ENCODE assay signal across 15 cellular contexts in the genomic region with DNA sequence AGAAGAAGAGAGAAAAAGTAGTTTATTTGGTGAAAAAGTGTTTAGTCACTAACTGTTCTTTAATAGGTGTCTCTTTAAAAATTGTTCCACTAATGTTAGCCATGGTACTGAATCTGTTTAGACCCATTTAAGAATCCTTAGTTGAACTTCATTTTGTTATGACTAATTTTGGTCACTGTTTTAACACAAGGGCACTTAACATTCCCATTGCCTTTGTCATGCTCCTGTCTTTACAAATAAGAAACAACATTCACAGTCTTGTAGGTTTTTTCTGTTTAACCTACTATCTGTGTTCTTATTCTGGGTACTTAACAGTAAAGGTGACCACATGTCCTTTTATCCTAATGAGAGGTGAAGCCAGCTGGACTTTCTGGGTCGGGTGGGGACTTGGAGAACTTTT.
DNase-seq lines count a peak whose midpoint lies in the region; ATAC-seq, FAIRE-seq and TF ChIP-seq lines count a peak whose summit lies in the region.
"Had no signal": no experiment of that assay in that cellular context is flagged by ENCODE, and none has a peak within 500 bp of the region (broad histone marks: within the 10 kb centered on the region; RNA-seq: fewer than 3 reads in every experiment).

No MANE protein-coding gene starts in this region.

- H3K27ac ChIP-seq in A549, result no peak overlapping the region
- peak overlapping the region; percentile 23 to 34 for H3K27ac ChIP-seq in ascending aorta
- no peak overlapping the region for H3K27ac ChIP-seq in keratinocyte (ENCODE audit: control insufficient read depth, insufficient read depth, low read length)
- H3K27ac ChIP-seq: BLaER1, WERI-Rb-1 had no signal

- H3K36me3 Mint-ChIP-seq in HFFc6 (ENCODE audit: low read depth), result peaks cover 35% of the 10 kb centered on the region

- no peaks in the 10 kb centered on the region for H3K27me3 Mint-ChIP-seq in HFFc6 (ENCODE audit: insufficient read depth)

- H4K20me1 ChIP-seq in keratinocyte (ENCODE audit: control insufficient read depth, extremely low read depth, insufficient read depth, low read length), result no peaks in the 10 kb centered on the region
- H4K20me1 ChIP-seq: BLaER1 had no signal

- no peak overlapping the region for H2AFZ ChIP-seq in keratinocyte (ENCODE audit: control insufficient read depth, low read length)

- H3K27me3 ChIP-seq in ascending aorta (no peaks in the 10 kb centered on the region), keratinocyte (ENCODE audit: control insufficient read depth, extremely low read depth, insufficient read depth, low read length) (no peaks in the 10 kb centered on the region)
- H3K27me3 ChIP-seq: BLaER1 had no signal

- H3K9me3 ChIP-seq in A549 (no peaks in the 10 kb centered on the region), ascending aorta (no peaks in the 10 kb centered on the region), keratinocyte (ENCODE audit: control insufficient read depth, low read depth, low read length) (no peaks in the 10 kb centered on the region)
- H3K9me3 ChIP-seq: BLaER1, HAP-1 had no signal

- no peak for TF ChIP-seq CTCF in A549 (IDR thresholded peaks at IDR 0.05)
- no peak for TF ChIP-seq CTCF in HFFc6 (IDR thresholded peaks at IDR 0.05)
- no peak for TF ChIP-seq CTCF in ascending aorta (IDR thresholded peaks at IDR 0.05)
- no peak for TF ChIP-seq CTCF in keratinocyte (optimal IDR thresholded peaks at IDR 0.05 in 1 of 3, IDR thresholded peaks at IDR 0.05 in 1 of 3, conservative IDR thresholded peaks at IDR 0.05 in 1 of 3; ENCODE audit: extremely low read depth in 1 of 3, insufficient read depth in 2 of 3, low read length in 3 of 3)

- FAIRE-seq in A549 (lab: Jason Lieb, UNC) (no peak), keratinocyte (lab: Jason Lieb, UNC) (no peak), GM12892 (lab: Jason Lieb, UNC) (no peak)

- H3K4me1 ChIP-seq in A549 (peaks cover 19% of the 10 kb centered on the region), ascending aorta (peaks cover 0 to 5% of the 10 kb centered on the region in 2 donors), keratinocyte (ENCODE audit: control insufficient read depth, extremely low read depth, insufficient read depth, low read length) (peaks cover 23% of the 10 kb centered on the region)
- H3K4me1 ChIP-seq: BLaER1 had no signal

- POLR2A ChIA-PET in A549 (lab: Yijun Ruan, JAX), result no interaction called here

- H3K9me3 Mint-ChIP-seq in HFFc6, result no peaks in the 10 kb centered on the region
- H3K9me3 Mint-ChIP-seq: activated T-cell treated with anti-CD3 and anti-CD28 coated beads, Interleukin-2, amount 50 U/mL, for 72 hours had no signal

- dilution Hi-C loops in keratinocyte (cut with MboI; ENCODE audit: extremely low pct_ligation_motif_present, low sequenced_read_pairs), result no loop called here

- no peak overlapping the region for H3K9ac ChIP-seq in keratinocyte (ENCODE audit: control insufficient read depth, extremely low read depth, insufficient read depth, low read length)
- H3K9ac ChIP-seq: BLaER1 had no signal

- H3K4me1 Mint-ChIP-seq in HFFc6 (ENCODE audit: low read depth), result peaks cover 39% of the 10 kb centered on the region

- CTCF ChIA-PET in A549 (lab: Yijun Ruan, JAX), result no interaction called here

- 71% methylated on average over 1 of the region's 1 CpG for WGBS in A549 (ENCODE audit: missing lambda C conversion rate)

- intact Hi-C loops in ascending aorta (cut with DNase I), result no loop called here

- peak overlapping the region; percentile 83 for H3K27ac Mint-ChIP-seq in HFFc6
- H3K27ac Mint-ChIP-seq: activated T-cell treated with anti-CD3 and anti-CD28 coated beads, Interleukin-2, amount 50 U/mL, for 72 hours had no signal

- H3K4me2 ChIP-seq in A549 (0 out of 3 replicates have a peak overlapping the region, but pooled peaks have one; percentile 34), keratinocyte (ENCODE audit: control insufficient read depth, extremely low read depth, insufficient read depth, low read depth, low read length) (no peak overlapping the region)
- H3K4me2 ChIP-seq: BLaER1 had no signal

- no peak for TF ChIP-seq EP300 in A549 (IDR thresholded peaks at IDR 0.05)

- H3K4me3 ChIP-seq in A549 (no peak overlapping the region), ascending aorta (no peak overlapping the region), keratinocyte (ENCODE audit: control insufficient read depth in 2 of 3, extremely low read depth in 1 of 3, insufficient read depth in 2 of 3, low read depth in 1 of 3, low read length in 3 of 3) (no peak overlapping the region)
- H3K4me3 ChIP-seq: BLaER1, HAP-1 had no signal

- H3K4me3 Mint-ChIP-seq in HFFc6, result peak overlapping the region; percentile 2; the same call in 1 of the 2 replicates
- H3K4me3 Mint-ChIP-seq: activated T-cell treated with anti-CD3 and anti-CD28 coated beads, Interleukin-2, amount 50 U/mL, for 72 hours had no signal

- H3K36me3 ChIP-seq in ascending aorta (no peaks in the 10 kb centered on the region), keratinocyte (ENCODE audit: control insufficient read depth in 2 of 2, extremely low read depth in 1 of 2, insufficient read depth in 2 of 2, low read length in 2 of 2) (peaks cover 0 to 3% of the 10 kb centered on the region in 2 experiments)
- H3K36me3 ChIP-seq: HAP-1 had no signal

- ATAC-seq in A549 (no peak), HG02798 (IDR thresholded peaks at IDR 0.05; ENCODE audit: poor library complexity, unreplicated experiment) (no peak), HG02970 (IDR thresholded peaks at IDR 0.05; ENCODE audit: low FRiP score, unreplicated experiment) (no peak)
- ATAC-seq: activated T-cell treated with anti-CD3 and anti-CD28 coated beads, Interleukin-2, amount 50 U/mL, for 72 hours had no signal

- H3K9me1 ChIP-seq in keratinocyte (ENCODE audit: control insufficient read depth, extremely low read depth, insufficient read depth, low read length), result no peaks in the 10 kb centered on the region

- no peak for TF ChIP-seq POLR2A in A549 (IDR thresholded peaks at IDR 0.05; ENCODE audit: low read length)
- no peak for TF ChIP-seq POLR2A in GM12892 (IDR thresholded peaks at IDR 0.05; ENCODE audit: low read depth, low read length)

- TF ChIP-seq RAD21 in A549 (conservative IDR thresholded peaks at IDR 0.05 in 1 of 2, IDR thresholded peaks at IDR 0.05 in 1 of 2), result no peak

- peak in 1 of 2 experiments; percentile 13 for DNase-seq in A549 (ENCODE audit: low read depth in 1 of 2, low spot score in 1 of 2)
- DNase-seq in HFFc6, result peak; percentile 89
- no peak for DNase-seq in ascending aorta (ENCODE audit: low spot score in 2 of 2)
- DNase-seq in keratinocyte (ENCODE audit: low read depth, low spot score), result peak; percentile 35
- no peak for DNase-seq in HT-29 (ENCODE audit: low spot score)
- DNase-seq in GM12892 (ENCODE audit: insufficient read length), result no peak
- DNase-seq: activated T-cell treated with anti-CD3 and anti-CD28 coated beads, Interleukin-2, amount 50 U/mL, for 72 hours; Karpas-422; NCI-H2171; stimulated activated CD4-positive, alpha-beta T cell treated with anti-CD3 and anti-CD28 coated beads, Interleukin-4, amount 100 ng/mL, for 24 hours; WERI-Rb-1 had no signal

- H3K79me2 ChIP-seq in keratinocyte (ENCODE audit: control insufficient read depth, insufficient read depth, low read length), result no peaks in the 10 kb centered on the region

TF ChIP-seq in A549, 52 proteins besides CTCF, POLR2A, EP300 and RAD21:
- TF ChIP-seq FOSL2 (IDR thresholded peaks at IDR 0.05), result no peak
- TF ChIP-seq FOSL2 (CRISPR knock-in tag; IDR thresholded peaks at IDR 0.05), result 0 out of 2 replicates have a peak, but pooled peaks have one; percentile 11
- TF ChIP-seq, protein P1, sequence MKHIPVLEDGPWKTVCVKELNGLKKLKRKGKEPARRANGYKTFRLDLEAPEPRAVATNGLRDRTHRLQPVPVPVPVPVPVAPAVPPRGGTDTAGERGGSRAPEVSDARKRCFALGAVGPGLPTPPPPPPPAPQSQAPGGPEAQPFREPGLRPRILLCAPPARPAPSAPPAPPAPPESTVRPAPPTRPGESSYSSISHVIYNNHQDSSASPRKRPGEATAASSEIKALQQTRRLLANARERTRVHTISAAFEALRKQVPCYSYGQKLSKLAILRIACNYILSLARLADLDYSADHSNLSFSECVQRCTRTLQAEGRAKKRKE (CRISPR knock-in tag; IDR thresholded peaks at IDR 0.05; ENCODE audit: low read depth), result no peak

Comparison
In these comparisons a context has a peak if more than half of its experiments do, and no peak if none do; other contexts are left out.
1. DNase-seq: peak in HFFc6 (single experiment) and keratinocyte (single experiment); none in ascending aorta (0 of 2), HT-29 (single experiment) and GM12892 (single experiment).
2. H3K27ac ChIP-seq: peak in ascending aorta (2 of 2); none in A549 (0 of 2) and keratinocyte (single experiment).